Comparison of ENCODE assay signal across 22 cellular contexts in the genomic region with DNA sequence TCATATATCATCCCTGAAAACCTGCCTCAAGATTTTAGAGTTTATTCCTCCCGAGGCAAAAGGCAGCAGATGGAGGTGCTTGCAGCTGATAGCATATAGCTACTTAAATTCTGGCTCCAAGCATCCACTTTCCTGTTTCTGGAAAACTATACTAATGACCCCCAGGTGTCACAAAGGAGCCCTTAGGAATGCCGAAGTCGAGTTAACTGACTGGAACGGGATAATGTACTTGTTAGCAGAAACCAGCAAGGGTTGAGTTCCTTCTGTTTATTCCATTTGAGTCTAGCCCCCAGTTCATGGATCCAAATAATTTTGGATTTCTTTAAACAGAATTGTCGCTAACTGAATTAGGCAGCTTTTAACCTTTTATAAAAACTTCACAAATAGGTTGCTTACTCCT. TPM values are rescaled to one million over a fixed set of nuclear protein-coding genes. Genes with fewer than 3 reads are reported as not detected.
DNase-seq lines count a peak whose midpoint lies in the region; ATAC-seq and TF ChIP-seq lines count a peak whose summit lies in the region.
"Had no signal": no experiment of that assay in that cellular context is flagged by ENCODE, and none has a peak within 500 bp of the region (broad histone marks: within the 10 kb centered on the region; RNA-seq: fewer than 3 reads in every experiment).

No MANE protein-coding gene starts in this region.

- peaks cover 47% of the 10 kb centered on the region for H3K4me1 ChIP-seq in Panc1 (ENCODE audit: control insufficient read depth, insufficient read depth, low read length)

- no peak overlapping the region for H3K4me3 ChIP-seq in Panc1 (ENCODE audit: low read depth in 2 of 2, low read length in 2 of 2)
- H3K4me3 ChIP-seq: heart right ventricle, left ventricle myocardium inferior, upper lobe of right lung had no signal

- intact Hi-C loops in Panc1 (cut with micrococcal nuclease; ENCODE audit: unreplicated experiment), result no loop called here
- intact Hi-C loops in dendritic cell treated with granulocyte-macrophage colony-stimulating factor and Interleukin-4, amounts not matched to agents 40 ng/mL and 50 ng/mL, for 4 days (cut with micrococcal nuclease), result loop anchor here (2.0 kb wide), 1 partner anchor 27 kb away; no protein-coding TSS in a partner anchor
- intact Hi-C loops in Right ventricle myocardium superior (cut with DNase I), result no loop called here

- TF ChIP-seq CTCF in Panc1 (IDR thresholded peaks at IDR 0.05), result no peak

- no peaks in the 10 kb centered on the region for H3K27me3 Mint-ChIP-seq in activated T-cell treated with anti-CD3 and anti-CD28 coated beads, Interleukin-2, amount 50 U/mL, for 24 hours
- H3K27me3 Mint-ChIP-seq in activated T-cell treated with anti-CD3 and anti-CD28 coated beads, Interleukin-2, amount 50 U/mL, for 4 hours (ENCODE audit: low read depth), result no peaks in the 10 kb centered on the region
- H3K27me3 Mint-ChIP-seq in dendritic cell treated with granulocyte-macrophage colony-stimulating factor and Interleukin-4, amounts not matched to agents 40 ng/mL and 50 ng/mL, for 4 days, result peaks cover 2% of the 10 kb centered on the region
- no peaks in the 10 kb centered on the region for H3K27me3 Mint-ChIP-seq in stimulated activated naive CD8-positive, alpha-beta T cell treated with anti-CD3 and anti-CD28 coated beads, Interleukin-15, amount 100 ng/mL, for 72 hours
- H3K27me3 Mint-ChIP-seq: naive thymus-derived CD8-positive, alpha-beta T cell had no signal

- DNase-seq in activated T-cell treated with anti-CD3 and anti-CD28 coated beads, Interleukin-2, amount 50 U/mL, for 24 hours, result no peak
- no peak for DNase-seq in activated T-cell treated with anti-CD3 and anti-CD28 coated beads, Interleukin-2, amount 50 U/mL, for 4 hours
- DNase-seq in Panc1 (ENCODE audit: low read depth, low spot score), result no peak
- no peak for DNase-seq in stimulated activated naive CD8-positive, alpha-beta T cell treated with anti-CD3 and anti-CD28 coated beads, Interleukin-15, amount 100 ng/mL, for 72 hours
- DNase-seq in Right ventricle myocardium superior, result no peak
- DNase-seq: activated CD4-positive, alpha-beta T cell treated with anti-CD3 and anti-CD28 coated beads, Interleukin-2, amount 10 ng/mL, durations not matched to agents 7 days and 5 days; activated gamma-delta T cell treated with Interleukin-2 at 50 U/mL for 16 hours; heart right ventricle; left ventricle myocardium inferior; naive thymus-derived CD8-positive, alpha-beta T cell; NCI-H1436 treated with DMSO at 0.1 percent for 48 hours; NCI-H748 treated with DMSO at 0.1 percent for 48 hours; OCI-M1; right cardiac atrium; SIG-M5; T-helper 1 cell; upper lobe of right lung had no signal

- H3K36me3 Mint-ChIP-seq in activated T-cell treated with anti-CD3 and anti-CD28 coated beads, Interleukin-2, amount 50 U/mL, for 24 hours (ENCODE audit: low read depth), result peaks cover 29% of the 10 kb centered on the region
- H3K36me3 Mint-ChIP-seq in activated T-cell treated with anti-CD3 and anti-CD28 coated beads, Interleukin-2, amount 50 U/mL, for 4 hours (ENCODE audit: insufficient read depth), result no peaks in the 10 kb centered on the region
- H3K36me3 Mint-ChIP-seq in dendritic cell treated with granulocyte-macrophage colony-stimulating factor and Interleukin-4, amounts not matched to agents 40 ng/mL and 50 ng/mL, for 4 days (ENCODE audit: low read depth), result peaks cover 25% of the 10 kb centered on the region
- H3K36me3 Mint-ChIP-seq: mesothelial cell of epicardium; naive thymus-derived CD8-positive, alpha-beta T cell had no signal

- no peak overlapping the region for H3K4me3 Mint-ChIP-seq in activated T-cell treated with anti-CD3 and anti-CD28 coated beads, Interleukin-2, amount 50 U/mL, for 24 hours
- H3K4me3 Mint-ChIP-seq in activated T-cell treated with anti-CD3 and anti-CD28 coated beads, Interleukin-2, amount 50 U/mL, for 4 hours, result no peak overlapping the region
- H3K4me3 Mint-ChIP-seq in dendritic cell treated with granulocyte-macrophage colony-stimulating factor and Interleukin-4, amounts not matched to agents 40 ng/mL and 50 ng/mL, for 4 days, result no peak overlapping the region
- H3K4me3 Mint-ChIP-seq in stimulated activated naive CD8-positive, alpha-beta T cell treated with anti-CD3 and anti-CD28 coated beads, Interleukin-15, amount 100 ng/mL, for 72 hours, result peak overlapping the region; percentile 15 to 100
- H3K4me3 Mint-ChIP-seq: mesothelial cell of epicardium had no signal

- peaks cover 74% of the 10 kb centered on the region for H3K4me1 Mint-ChIP-seq in activated T-cell treated with anti-CD3 and anti-CD28 coated beads, Interleukin-2, amount 50 U/mL, for 24 hours (ENCODE audit: low read depth)
- H3K4me1 Mint-ChIP-seq in activated T-cell treated with anti-CD3 and anti-CD28 coated beads, Interleukin-2, amount 50 U/mL, for 4 hours (ENCODE audit: low read depth), result peaks cover 59% of the 10 kb centered on the region
- H3K4me1 Mint-ChIP-seq in dendritic cell treated with granulocyte-macrophage colony-stimulating factor and Interleukin-4, amounts not matched to agents 40 ng/mL and 50 ng/mL, for 4 days (ENCODE audit: low read depth), result peaks cover 42% of the 10 kb centered on the region
- peaks cover 63% of the 10 kb centered on the region for H3K4me1 Mint-ChIP-seq in stimulated activated naive CD8-positive, alpha-beta T cell treated with anti-CD3 and anti-CD28 coated beads, Interleukin-15, amount 100 ng/mL, for 72 hours

- no peak for ATAC-seq in activated T-cell treated with anti-CD3 and anti-CD28 coated beads, Interleukin-2, amount 50 U/mL, for 4 hours
- ATAC-seq in Panc1 (no peak), GM21529 (IDR thresholded peaks at IDR 0.05; ENCODE audit: unreplicated experiment) (no peak), Right ventricle myocardium superior (ENCODE audit: poor library complexity) (no peak), HG03457 (IDR thresholded peaks at IDR 0.05; ENCODE audit: unreplicated experiment) (no peak)
- no peak for ATAC-seq in stimulated activated naive CD8-positive, alpha-beta T cell treated with anti-CD3 and anti-CD28 coated beads, Interleukin-15, amount 100 ng/mL, for 72 hours
- ATAC-seq: naive thymus-derived CD8-positive, alpha-beta T cell; right cardiac atrium; upper lobe of right lung had no signal

- no peaks in the 10 kb centered on the region for H3K9me3 Mint-ChIP-seq in activated T-cell treated with anti-CD3 and anti-CD28 coated beads, Interleukin-2, amount 50 U/mL, for 24 hours
- no peaks in the 10 kb centered on the region for H3K9me3 Mint-ChIP-seq in activated T-cell treated with anti-CD3 and anti-CD28 coated beads, Interleukin-2, amount 50 U/mL, for 4 hours
- H3K9me3 Mint-ChIP-seq in dendritic cell treated with granulocyte-macrophage colony-stimulating factor and Interleukin-4, amounts not matched to agents 40 ng/mL and 50 ng/mL, for 4 days, result no peaks in the 10 kb centered on the region
- H3K9me3 Mint-ChIP-seq in stimulated activated naive CD8-positive, alpha-beta T cell treated with anti-CD3 and anti-CD28 coated beads, Interleukin-15, amount 100 ng/mL, for 72 hours, result no peaks in the 10 kb centered on the region
- H3K9me3 Mint-ChIP-seq: activated CD4-positive, alpha-beta T cell treated with anti-CD3 and anti-CD28 coated beads, Interleukin-2, amount 10 ng/mL, durations not matched to agents 7 days and 5 days had no signal

- no peaks in the 10 kb centered on the region for H3K27me3 ChIP-seq in Panc1 (ENCODE audit: control insufficient read depth, insufficient read depth, low read length)
- H3K27me3 ChIP-seq: heart right ventricle, upper lobe of right lung had no signal

- peak overlapping the region; percentile 98 for H3K27ac Mint-ChIP-seq in activated T-cell treated with anti-CD3 and anti-CD28 coated beads, Interleukin-2, amount 50 U/mL, for 24 hours
- peak overlapping the region; percentile 86 for H3K27ac Mint-ChIP-seq in dendritic cell treated with granulocyte-macrophage colony-stimulating factor and Interleukin-4, amounts not matched to agents 40 ng/mL and 50 ng/mL, for 4 days
- H3K27ac Mint-ChIP-seq in stimulated activated naive CD8-positive, alpha-beta T cell treated with anti-CD3 and anti-CD28 coated beads, Interleukin-15, amount 100 ng/mL, for 72 hours, result peak overlapping the region in 1 of 2 donors; percentile 78
- H3K27ac Mint-ChIP-seq: mesothelial cell of epicardium had no signal

- H3K36me3 ChIP-seq in Panc1 (ENCODE audit: control insufficient read depth, insufficient read depth, low read length), result no peaks in the 10 kb centered on the region
- H3K36me3 ChIP-seq: heart right ventricle, left ventricle myocardium inferior, upper lobe of right lung had no signal

- CTCF ChIA-PET in Panc1 (lab: Charles Lee), result interaction anchor here (3.1 kb wide), 1 partner anchor 27 kb away, joined by 15 read pairs; no protein-coding TSS in a partner anchor

- in situ Hi-C loops in Panc1 (cut with HindIII; ENCODE audit: low pct_unique_long_range_greater_than_20kb, low sequenced_read_pairs), result no loop called here

- POLR2A ChIA-PET in Panc1 (lab: Charles Lee), result no interaction called here

- no TSS peak for BruUV-seq in Panc1 (replicated peaks; lab: Mats Ljungman, UMichigan)

- H3K27ac ChIP-seq in Panc1 (ENCODE audit: low read length), result peak overlapping the region; percentile 94
- H3K27ac ChIP-seq: epithelial cell of prostate, left ventricle myocardium inferior, upper lobe of right lung had no signal

- H3K9me3 ChIP-seq in Panc1 (ENCODE audit: control insufficient read depth, insufficient read depth, low read depth, low read length), result no peaks in the 10 kb centered on the region
- H3K9me3 ChIP-seq: heart right ventricle, left ventricle myocardium inferior, upper lobe of right lung had no signal

RNA-seq across cellular contexts. Expression of a gene that starts 44.5 kb away (rescaled TPM):
- total RNA-seq in activated T-cell treated with anti-CD3 and anti-CD28 coated beads, Interleukin-2, amount 50 U/mL, for 4 hours, result 10 to 100 TPM; 22.5 to 27.1 (median 25.8) TPM
- total RNA-seq in Panc1 (2021; ENCODE audit: unreplicated experiment) (171 TPM), Right ventricle myocardium superior (1.6 TPM)
- polyA plus RNA-seq in Panc1 (2012; ENCODE audit: insufficient read length), result 55.0 TPM

RNA-seq across cellular contexts. Expression of a gene that starts 47.2 kb away (rescaled TPM):
- 10 to 100 TPM; 33.2 to 48.3 (median 44.9) TPM for total RNA-seq in activated T-cell treated with anti-CD3 and anti-CD28 coated beads, Interleukin-2, amount 50 U/mL, for 4 hours
- total RNA-seq in Panc1 (2021; ENCODE audit: unreplicated experiment) (45.7 TPM), Right ventricle myocardium superior (50.1 TPM)
- polyA plus RNA-seq in Panc1 (2012; ENCODE audit: insufficient read length), result 31.0 TPM

Comparison
In these comparisons a context has a peak if more than half of its experiments do, and no peak if none do; other contexts are left out.
1. H3K4me3 Mint-ChIP-seq: peak in stimulated activated naive CD8-positive, alpha-beta T cell treated with anti-CD3 and anti-CD28 coated beads, Interleukin-15, amount 100 ng/mL, for 72 hours (2 of 2); none in activated T-cell treated with anti-CD3 and anti-CD28 coated beads, Interleukin-2, amount 50 U/mL, for 24 hours (single experiment), activated T-cell treated with anti-CD3 and anti-CD28 coated beads, Interleukin-2, amount 50 U/mL, for 4 hours (single experiment) and dendritic cell treated with granulocyte-macrophage colony-stimulating factor and Interleukin-4, amounts not matched to agents 40 ng/mL and 50 ng/mL, for 4 days (single experiment).